In the genomic region with DNA sequence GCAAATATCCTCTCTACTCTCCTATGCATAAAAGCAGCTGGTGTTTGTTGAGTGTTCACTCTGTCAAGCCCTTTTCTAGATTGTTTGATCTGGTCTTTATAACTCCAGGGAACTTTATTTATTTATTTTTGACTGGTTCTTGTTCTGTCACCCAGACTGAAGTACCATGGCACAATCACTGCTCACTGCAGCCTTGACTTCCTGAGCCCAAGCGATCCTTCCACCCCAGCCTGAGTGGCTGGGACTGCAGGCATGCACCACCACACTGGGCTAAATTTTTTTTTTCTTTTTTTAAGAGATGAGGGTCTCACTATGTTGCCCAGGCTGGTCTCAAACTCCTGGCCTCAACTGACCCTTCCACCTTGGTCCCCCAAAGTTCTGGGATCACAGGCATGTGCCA, we compare ENCODE assay signal across 15 cellular contexts. TPM values are rescaled to one million over a fixed set of nuclear protein-coding genes. Genes with fewer than 3 reads are reported as not detected.
DNase-seq lines count a peak whose midpoint lies in the region; ATAC-seq lines count a peak whose summit lies in the region.
"Had no signal": no experiment of that assay in that cellular context is flagged by ENCODE, and none has a peak within 500 bp of the region (broad histone marks: within the 10 kb centered on the region; RNA-seq: fewer than 3 reads in every experiment).

No MANE protein-coding gene starts in this region.

- ATAC-seq in T-cell (replicated peaks in 1 of 4) = no peak
- ATAC-seq in naive thymus-derived CD8-positive, alpha-beta T cell = peak in 1 of 2 donors; percentile 36
- no peak for ATAC-seq in GM18870 (IDR thresholded peaks at IDR 0.05; ENCODE audit: unreplicated experiment)
- no peak for ATAC-seq in HG03159 (IDR thresholded peaks at IDR 0.05; ENCODE audit: unreplicated experiment)
- ATAC-seq: foreskin keratinocyte had no signal

- H3K27ac Mint-ChIP-seq in T-cell = peak overlapping the region; percentile 51 to 81
- H3K27ac Mint-ChIP-seq in naive thymus-derived CD8-positive, alpha-beta T cell = peak overlapping the region in 9 of 10 donors; percentile 57 to 93 (median 88)
- H3K27ac Mint-ChIP-seq: memory B cell had no signal

- H3K36me3 Mint-ChIP-seq in T-cell = no peaks in the 10 kb centered on the region
- no peaks in the 10 kb centered on the region for H3K36me3 Mint-ChIP-seq in naive thymus-derived CD8-positive, alpha-beta T cell
- H3K36me3 Mint-ChIP-seq: memory B cell had no signal

- peak overlapping the region; percentile 5 to 72 (median 17) for H3K4me3 Mint-ChIP-seq in T-cell
- peak overlapping the region in 6 of 10 donors; percentile 44 to 86 (median 80) for H3K4me3 Mint-ChIP-seq in naive thymus-derived CD8-positive, alpha-beta T cell

- H3K27me3 Mint-ChIP-seq in T-cell = no peaks in the 10 kb centered on the region
- no peaks in the 10 kb centered on the region for H3K27me3 Mint-ChIP-seq in naive thymus-derived CD8-positive, alpha-beta T cell
- H3K27me3 Mint-ChIP-seq: memory B cell had no signal

- no peak overlapping the region for H3K9ac ChIP-seq in BLaER1

- no peak overlapping the region for H3K4me3 ChIP-seq in BLaER1

- peaks cover 4% of the 10 kb centered on the region; the same call in 1 of the 2 replicates for H3K9me3 ChIP-seq in BLaER1

- CTCF ChIA-PET in T-cell (lab: Charles Lee) = interaction anchor here in 1 of 2 donors (0.6 to 1.1 kb wide), 3 partner anchors 24 to 290 kb away, joined by 3 to 4 read pairs (median 3); a partner anchor contains a TSS

- H3K4me1 ChIP-seq in BLaER1 = peaks cover 73% of the 10 kb centered on the region
- H3K4me1 ChIP-seq: foreskin keratinocyte had no signal

- H3K4me2 ChIP-seq in BLaER1 = peak overlapping the region; percentile 89

- DNase-seq in DMS53 (lab: John Stamatoyannopoulos, UW) (peak; percentile 82), T-cell (no peak), GM03348 (ENCODE audit: low spot score) (no peak)
- DNase-seq in naive thymus-derived CD8-positive, alpha-beta T cell = peak in 1 of 10 donors; percentile 4
- no peak for DNase-seq in stimulated activated CD4-positive, alpha-beta T cell treated with anti-CD3 and anti-CD28 coated beads, Interleukin-1b, Interleukin-23, amount 100 ng/mL, for 48 hours
- DNase-seq: activated CD4-positive, alpha-beta T cell treated with anti-CD3 and anti-CD28 coated beads, Interleukin-2, amount 50 U/mL, for 48 hours; foreskin keratinocyte; stimulated activated CD4-positive, alpha-beta T cell treated with anti-CD3 and anti-CD28 coated beads, Interleukin-15, amount 100 ng/mL, for 24 hours had no signal

- peaks cover 26 to 32% (median 32%) of the 10 kb centered on the region in 3 donors for H3K4me1 Mint-ChIP-seq in T-cell
- H3K4me1 Mint-ChIP-seq in naive thymus-derived CD8-positive, alpha-beta T cell = peaks cover 10 to 52% (median 39%) of the 10 kb centered on the region in 4 donors

- H3K27ac ChIP-seq in BLaER1 = peak overlapping the region; percentile 81
- H3K27ac ChIP-seq: foreskin keratinocyte had no signal

- no peaks in the 10 kb centered on the region for H4K20me1 ChIP-seq in BLaER1

- H3K27me3 ChIP-seq in BLaER1 = no peaks in the 10 kb centered on the region
- H3K27me3 ChIP-seq: foreskin keratinocyte had no signal

- no peaks in the 10 kb centered on the region for H3K9me3 Mint-ChIP-seq in T-cell
- H3K9me3 Mint-ChIP-seq in naive thymus-derived CD8-positive, alpha-beta T cell = peaks cover 0 to 2% (median 0%) of the 10 kb centered on the region in 9 donors
- H3K9me3 Mint-ChIP-seq: memory B cell had no signal

- POLR2A ChIA-PET in T-cell (lab: Charles Lee) = no interaction called here
- POLR2A ChIA-PET in naive thymus-derived CD8-positive, alpha-beta T cell (lab: Charles Lee) = interaction anchor here (0.8 to 1.6 kb wide), 8 partner anchors 8 to 153 kb away, joined by 3 to 6 read pairs (median 4); a partner anchor contains a TSS

- H3K36me3 ChIP-seq in BLaER1 = no peaks in the 10 kb centered on the region

RNA-seq across cellular contexts. Expression of a gene that starts 12.7 kb away (rescaled TPM):
- 1 to 10 TPM in 1 of 5 donors, under 1 TPM in 4; 0.40 to 1.2 (median 0.79) TPM for total RNA-seq in T-cell
- 1 to 10 TPM in 1 of 2 experiments, under 1 TPM in 1; 0.47 to 1.2 TPM for total RNA-seq in naive thymus-derived CD8-positive, alpha-beta T cell
- polyA plus RNA-seq in naive thymus-derived CD8-positive, alpha-beta T cell = under 1 TPM; 0.27 to 0.90 (median 0.73) TPM

RNA-seq across cellular contexts. Expression of a gene that starts 12.7 kb away (rescaled TPM):
- not detected for total RNA-seq in T-cell
- not detected for total RNA-seq in naive thymus-derived CD8-positive, alpha-beta T cell
- not detected for polyA plus RNA-seq in naive thymus-derived CD8-positive, alpha-beta T cell
- total RNA-seq: bronchial epithelial cell, foreskin keratinocyte, H4, M059J had no signal
- polyA plus RNA-seq: foreskin keratinocyte had no signal

RNA-seq across cellular contexts. Expression of a gene that starts 30.3 kb away (rescaled TPM):
- 100 to 1,000 TPM; 105 to 200 (median 195) TPM for total RNA-seq in T-cell
- total RNA-seq in naive thymus-derived CD8-positive, alpha-beta T cell = 100 to 1,000 TPM; 143 to 144 TPM
- 10 to 100 TPM; 19.3 to 22.7 (median 19.8) TPM for polyA plus RNA-seq in naive thymus-derived CD8-positive, alpha-beta T cell

RNA-seq across cellular contexts. Expression of a gene that starts 49.5 kb away (rescaled TPM):
- total RNA-seq in T-cell = under 1 TPM; 0.23 to 0.67 (median 0.51) TPM
- not detected for total RNA-seq in naive thymus-derived CD8-positive, alpha-beta T cell
- polyA plus RNA-seq in naive thymus-derived CD8-positive, alpha-beta T cell = under 1 TPM in 2 of 3 donors, not detected in 1; 0.03 to 0.05 TPM
- total RNA-seq: bronchial epithelial cell, foreskin keratinocyte, H4, M059J had no signal
